19 cellular contexts compared by ENCODE assay signal in the genomic region with DNA sequence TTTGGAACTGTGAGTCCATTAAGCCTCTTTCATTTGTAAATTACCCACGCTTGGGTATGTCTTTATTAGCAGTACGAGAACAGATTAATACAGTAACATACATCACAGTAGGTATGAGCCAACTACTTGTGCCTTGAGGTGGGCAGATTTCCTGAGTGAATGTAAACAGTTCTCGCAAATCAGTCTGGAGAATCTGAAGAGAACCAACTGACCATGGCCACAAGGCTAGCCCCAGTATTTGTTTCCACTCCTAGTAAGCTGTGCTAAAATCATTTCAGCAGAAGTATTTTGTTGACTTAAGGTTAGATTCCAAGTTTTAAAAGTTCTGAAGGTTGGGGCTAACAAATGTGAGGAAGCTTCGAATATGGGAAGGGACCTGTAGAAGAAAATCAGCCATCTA.
"Had no signal": no experiment of that assay in that cellular context is flagged by ENCODE, and none has a peak within 500 bp of the region (broad histone marks: within the 10 kb centered on the region; RNA-seq: fewer than 3 reads in every experiment).

No MANE protein-coding gene starts in this region.

- H3K4me3 ChIP-seq: MG63, SJSA1, SK-N-MC had no signal

- H3K27me3 ChIP-seq: MG63, SJSA1 had no signal

- H3K9me3 ChIP-seq: MG63, SJSA1 had no signal

- H3K27ac ChIP-seq: HL-60, SJSA1, SK-N-MC had no signal

- H3K4me1 ChIP-seq: SJSA1 had no signal

- DNase-seq: MG63, NCI-H1436, NCI-H187, NCI-H2029, NCI-H2081 treated with DMSO at 0.1 percent for 48 hours, NCI-H2171, NCI-H226, NCI-H446, NCI-H510A, NCI-H524 treated with DMSO at 0.1 percent for 48 hours, NCI-H774, Right ventricle myocardium superior, RPMI8226, SIG-M5 had no signal

- H3K36me3 ChIP-seq: SJSA1 had no signal

- FAIRE-seq: HTR-8/SVneo, RCC 7860 had no signal
